ENCODE assay signal across 18 cellular contexts in the genomic region with DNA sequence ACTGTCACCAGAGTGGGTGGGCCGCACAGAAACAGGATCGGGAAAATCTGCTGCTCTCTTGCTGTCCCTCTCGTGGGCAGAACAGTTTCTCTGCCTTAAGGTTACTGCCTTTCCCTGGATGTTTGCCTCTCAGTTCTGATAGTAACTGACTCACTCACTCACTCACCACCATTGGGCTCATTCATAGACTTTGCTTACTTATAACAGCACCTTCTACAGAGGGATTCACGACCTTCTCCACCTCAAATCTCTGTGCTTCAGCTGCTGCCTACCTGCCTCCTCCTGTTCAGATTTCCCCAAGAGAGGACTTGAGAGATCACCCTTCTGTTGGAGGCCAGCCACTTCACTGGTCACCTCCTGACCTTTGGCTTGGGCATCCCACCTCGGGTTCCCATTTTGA.
DNase-seq lines count a peak whose midpoint lies in the region; ATAC-seq and TF ChIP-seq lines count a peak whose summit lies in the region.
"Had no signal": no experiment of that assay in that cellular context is flagged by ENCODE, and none has a peak within 500 bp of the region (broad histone marks: within the 10 kb centered on the region; RNA-seq: fewer than 3 reads in every experiment).

No MANE protein-coding gene starts in this region.

- ATAC-seq in activated CD4-positive, CD25-positive, alpha-beta regulatory T cell treated with anti-CD3 and anti-CD28 coated beads, Interleukin-2, amount 50 U/mL, for 24 hours, result peak; percentile 41 to 76
- ATAC-seq in heart right ventricle (no peak), GM18502 (IDR thresholded peaks at IDR 0.05; ENCODE audit: poor library complexity, unreplicated experiment) (no peak)

- no peaks in the 10 kb centered on the region for H3K9me3 ChIP-seq in heart right ventricle

- no peaks in the 10 kb centered on the region for H3K9me3 Mint-ChIP-seq in neural crest cell

- 89 to 91% methylated on average over 5 of the region's 5 CpGs for WGBS in heart right ventricle, 2 donors

- no peak overlapping the region for H3K4me3 Mint-ChIP-seq in neural crest cell

- H3K4me3 ChIP-seq in heart right ventricle, result no peak overlapping the region

- no peaks in the 10 kb centered on the region for H3K27me3 ChIP-seq in heart right ventricle

- H3K27ac Mint-ChIP-seq in neural crest cell (ENCODE audit: unreplicated experiment), result peak overlapping the region; percentile 68

- H3K4me1 Mint-ChIP-seq in neural crest cell, result peaks cover 48% of the 10 kb centered on the region

- no peaks in the 10 kb centered on the region for H3K4me1 ChIP-seq in heart right ventricle

- H3K36me3 ChIP-seq in heart right ventricle, result no peaks in the 10 kb centered on the region

- intact Hi-C loops in heart right ventricle (cut with DNase I), result no loop called here

- no peak for TF ChIP-seq CTCF in neural crest cell (conservative IDR thresholded peaks at IDR 0.05)
- TF ChIP-seq CTCF in heart right ventricle (IDR thresholded peaks at IDR 0.05), result no peak

- H3K27ac ChIP-seq in heart right ventricle, result no peak overlapping the region
- H3K27ac ChIP-seq: 22Rv1, C4-2B had no signal

- DNase-seq in activated CD4-positive, CD25-positive, alpha-beta regulatory T cell (lab: John Stamatoyannopoulos, UW), result no peak
- DNase-seq in Daoy (ENCODE audit: low read depth), result peak; percentile 9
- peak; percentile 39 for DNase-seq in amniotic epithelial cell (ENCODE audit: low read depth)
- no peak for DNase-seq in neural crest cell (ENCODE audit: low read depth, low spot score)
- DNase-seq in heart right ventricle, result no peak
- no peak for DNase-seq in NCI-H345 (lab: John Stamatoyannopoulos, UW)
- DNase-seq: AML-193, GOT3, KBM-7, NCI-H1105 treated with DMSO at 0.1 percent for 48 hours, NCI-H2107, NCI-H510A treated with DMSO at 0.1 percent for 48 hours, NCI-H774, OCI-M1 had no signal

- no peaks in the 10 kb centered on the region for H3K27me3 Mint-ChIP-seq in neural crest cell (ENCODE audit: low read depth)

- no peaks in the 10 kb centered on the region for H3K36me3 Mint-ChIP-seq in neural crest cell (ENCODE audit: low read depth)

Comparison
In these comparisons a context has a peak if more than half of its experiments do, and no peak if none do; other contexts are left out.
1. ATAC-seq: peak in activated CD4-positive, CD25-positive, alpha-beta regulatory T cell treated with anti-CD3 and anti-CD28 coated beads, Interleukin-2, amount 50 U/mL, for 24 hours (2 of 2); none in heart right ventricle (0 of 8) and GM18502 (single experiment).
2. DNase-seq: peak in Daoy (single experiment) and amniotic epithelial cell (single experiment); none in activated CD4-positive, CD25-positive, alpha-beta regulatory T cell (0 of 4), neural crest cell (single experiment), heart right ventricle (0 of 2) and NCI-H345 (single experiment).